ENCODE assay signal across 17 cellular contexts in the genomic region with DNA sequence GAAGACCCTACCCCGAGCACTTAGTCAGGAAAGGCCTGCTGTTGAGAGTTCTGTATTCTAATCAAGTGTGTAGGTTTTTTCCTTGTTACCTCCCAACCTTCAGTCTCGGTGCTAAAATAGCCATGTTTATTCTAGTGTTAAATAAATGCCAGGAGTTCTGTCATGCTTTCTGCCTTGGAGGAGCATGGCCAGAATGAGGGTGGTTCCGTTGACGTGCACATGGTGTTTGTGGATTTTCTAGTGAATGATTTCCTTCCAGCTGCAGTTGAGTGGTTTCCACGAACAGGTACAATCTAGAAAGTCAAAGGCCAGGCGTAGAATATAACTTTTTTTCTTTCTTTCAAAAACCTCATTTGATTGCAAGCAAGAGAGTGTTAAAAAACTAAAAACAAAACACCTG. TPM values are rescaled to one million over a fixed set of nuclear protein-coding genes. Genes with fewer than 3 reads are reported as not detected.
DNase-seq lines count a peak whose midpoint lies in the region; ATAC-seq and TF ChIP-seq lines count a peak whose summit lies in the region.
"Had no signal": no experiment of that assay in that cellular context is flagged by ENCODE, and none has a peak within 500 bp of the region (broad histone marks: within the 10 kb centered on the region; RNA-seq: fewer than 3 reads in every experiment).

No MANE protein-coding gene starts in this region.

- ATAC-seq in GM18870 (IDR thresholded peaks at IDR 0.05; ENCODE audit: unreplicated experiment) (no peak), GM21576 (IDR thresholded peaks at IDR 0.05; ENCODE audit: unreplicated experiment) (no peak)
- ATAC-seq: CD8-positive, alpha-beta T cell; K562 had no signal

- H3K4me2 ChIP-seq in trophoblast cell (ENCODE audit: low read length) = no peak overlapping the region
- H3K4me2 ChIP-seq: BLaER1 treated with 17β-estradiol and CSF1 and Interleukin-3, amounts not matched to agents 10 nM and 100 nM had no signal

- H4K12ac ChIP-seq in trophoblast cell (ENCODE audit: low read depth, low read length) = no peak overlapping the region

- no peak overlapping the region for H2BK12ac ChIP-seq in trophoblast cell (ENCODE audit: low read length)

- peaks cover 11% of the 10 kb centered on the region for H3K4me1 Mint-ChIP-seq in endothelial cell (ENCODE audit: unreplicated experiment)
- H3K4me1 Mint-ChIP-seq in activated T-cell treated with anti-CD3 and anti-CD28 coated beads, Interleukin-2, amount 50 U/mL, for 24 hours (ENCODE audit: low read depth) = no peaks in the 10 kb centered on the region
- H3K4me1 Mint-ChIP-seq: B cell had no signal

- no CpG with 5 or more reads among the region's 6 CpGs for WGBS in trophoblast cell (ENCODE audit: extremely low coverage, insufficient coverage, insufficient read length)

- H3K9me3 Mint-ChIP-seq in endothelial cell (ENCODE audit: unreplicated experiment) = no peaks in the 10 kb centered on the region
- no peaks in the 10 kb centered on the region for H3K9me3 Mint-ChIP-seq in activated T-cell treated with anti-CD3 and anti-CD28 coated beads, Interleukin-2, amount 50 U/mL, for 24 hours
- H3K9me3 Mint-ChIP-seq: CD8-positive, alpha-beta T cell had no signal

- no peaks in the 10 kb centered on the region for H3K9me3 ChIP-seq in trophoblast cell (ENCODE audit: insufficient read depth, low read depth, low read length)
- H3K9me3 ChIP-seq: BLaER1 treated with 17β-estradiol and CSF1 and Interleukin-3, amounts not matched to agents 10 nM and 100 nM; HAP-1 had no signal

- no peaks in the 10 kb centered on the region for H3K79me2 ChIP-seq in trophoblast cell (ENCODE audit: control insufficient read depth, insufficient read depth, low read length, poor library complexity)

- H3K36me3 Mint-ChIP-seq in endothelial cell (ENCODE audit: low read depth, unreplicated experiment) = peaks cover 33% of the 10 kb centered on the region
- peaks cover 91% of the 10 kb centered on the region for H3K36me3 Mint-ChIP-seq in activated T-cell treated with anti-CD3 and anti-CD28 coated beads, Interleukin-2, amount 50 U/mL, for 24 hours (ENCODE audit: low read depth)

- no peak overlapping the region for H3K23ac ChIP-seq in trophoblast cell (ENCODE audit: low read length)

- H4K91ac ChIP-seq in trophoblast cell (ENCODE audit: low read depth, low read length) = no peak overlapping the region

- H2BK5ac ChIP-seq in trophoblast cell (ENCODE audit: low read depth, low read length, poor library complexity) = no peak overlapping the region

- no peak for TF ChIP-seq CTCF in endothelial cell (IDR thresholded peaks at IDR 0.05; ENCODE audit: unreplicated experiment)

- no peak overlapping the region for H3K4me3 ChIP-seq in trophoblast cell (ENCODE audit: low read depth, low read length)
- H3K4me3 ChIP-seq: BLaER1 treated with 17β-estradiol and CSF1 and Interleukin-3, amounts not matched to agents 10 nM and 100 nM; GM23248; HAP-1; K562 had no signal

- no peak overlapping the region for H3K18ac ChIP-seq in trophoblast cell (ENCODE audit: low read length)

- H3K79me1 ChIP-seq in trophoblast cell (ENCODE audit: low read length) = peaks cover 5% of the 10 kb centered on the region

- H3K14ac ChIP-seq in trophoblast cell (ENCODE audit: low read length) = no peak overlapping the region

- H2AK5ac ChIP-seq in trophoblast cell (ENCODE audit: low read length) = no peak overlapping the region

- no peak overlapping the region for H2BK120ac ChIP-seq in trophoblast cell (ENCODE audit: insufficient read depth, low read length, poor library complexity)

- H3K27ac Mint-ChIP-seq in endothelial cell (ENCODE audit: unreplicated experiment) = peak overlapping the region; percentile 66
- H3K27ac Mint-ChIP-seq in activated T-cell treated with anti-CD3 and anti-CD28 coated beads, Interleukin-2, amount 50 U/mL, for 24 hours = no peak overlapping the region
- H3K27ac Mint-ChIP-seq: B cell; CD8-positive, alpha-beta T cell had no signal

- no peak overlapping the region for H3K9ac ChIP-seq in trophoblast cell (ENCODE audit: low read length)
- H3K9ac ChIP-seq: BLaER1 treated with 17β-estradiol and CSF1 and Interleukin-3, amounts not matched to agents 10 nM and 100 nM; GM23248 had no signal

- no peaks in the 10 kb centered on the region for H3K27me3 ChIP-seq in trophoblast cell (ENCODE audit: insufficient read depth, low read length)
- H3K27me3 ChIP-seq: BLaER1 treated with 17β-estradiol and CSF1 and Interleukin-3, amounts not matched to agents 10 nM and 100 nM had no signal

- no peak for DNase-seq in endothelial cell (ENCODE audit: low spot score)
- DNase-seq in left kidney (ENCODE audit: low read depth, low spot score) = peak; percentile 51
- no peak for DNase-seq in trophoblast cell
- no peak for DNase-seq in activated T-cell treated with anti-CD3 and anti-CD28 coated beads, Interleukin-2, amount 50 U/mL, for 24 hours
- no peak for DNase-seq in islet precursor cell
- DNase-seq: CD8-positive, alpha-beta T cell; DMS 273 treated with DMSO at 0.1 percent for 48 hours; DMS53; GM23248; IMR-90 had no signal

- H3K4me3 Mint-ChIP-seq in endothelial cell (ENCODE audit: unreplicated experiment) = no peak overlapping the region
- no peak overlapping the region for H3K4me3 Mint-ChIP-seq in activated T-cell treated with anti-CD3 and anti-CD28 coated beads, Interleukin-2, amount 50 U/mL, for 24 hours
- H3K4me3 Mint-ChIP-seq: B cell; CD8-positive, alpha-beta T cell had no signal

- H3K4me1 ChIP-seq in trophoblast cell (ENCODE audit: control insufficient read depth in 1 of 2, insufficient read depth in 2 of 2, low read length in 2 of 2) = peaks cover 2 to 8% of the 10 kb centered on the region in 2 experiments

- H3K36me3 ChIP-seq in trophoblast cell (ENCODE audit: control insufficient read depth in 1 of 2, insufficient read depth in 2 of 2, low read length in 2 of 2) = peaks cover 18 to 27% of the 10 kb centered on the region in 2 experiments

- no peak overlapping the region for H2AFZ ChIP-seq in trophoblast cell (ENCODE audit: insufficient read depth, low read length, poor library complexity)
- H2AFZ ChIP-seq: GM23248 had no signal

- peaks cover 2% of the 10 kb centered on the region for H3K27me3 Mint-ChIP-seq in endothelial cell (ENCODE audit: unreplicated experiment)
- H3K27me3 Mint-ChIP-seq in activated T-cell treated with anti-CD3 and anti-CD28 coated beads, Interleukin-2, amount 50 U/mL, for 24 hours = no peaks in the 10 kb centered on the region
- H3K27me3 Mint-ChIP-seq: B cell had no signal

- H4K8ac ChIP-seq in trophoblast cell (ENCODE audit: low read depth, low read length) = no peak overlapping the region

- no peak overlapping the region for H3K4ac ChIP-seq in trophoblast cell (ENCODE audit: low read depth, low read length)

- H3K27ac ChIP-seq in trophoblast cell (ENCODE audit: low read depth, low read length) = peak overlapping the region; percentile 27
- H3K27ac ChIP-seq: BLaER1 treated with 17β-estradiol and CSF1 and Interleukin-3, amounts not matched to agents 10 nM and 100 nM; GM23248; HL-60 had no signal

RNA-seq across cellular contexts. Expression of a gene that starts 21.0 kb away (rescaled TPM):
- 38.5 TPM for total RNA-seq in endothelial cell (ENCODE audit: unreplicated experiment)
- 16.7 and 17.7 TPM in 2 replicates for polyA plus RNA-seq in trophoblast cell (2013)

RNA-seq across cellular contexts. Expression of a gene that starts 21.1 kb away (rescaled TPM):
- total RNA-seq in endothelial cell (ENCODE audit: unreplicated experiment) = 44.1 TPM
- 21.5 and 23.3 TPM in 2 replicates for polyA plus RNA-seq in trophoblast cell (2013)
